23 cellular contexts compared by ENCODE assay signal in the genomic region with DNA sequence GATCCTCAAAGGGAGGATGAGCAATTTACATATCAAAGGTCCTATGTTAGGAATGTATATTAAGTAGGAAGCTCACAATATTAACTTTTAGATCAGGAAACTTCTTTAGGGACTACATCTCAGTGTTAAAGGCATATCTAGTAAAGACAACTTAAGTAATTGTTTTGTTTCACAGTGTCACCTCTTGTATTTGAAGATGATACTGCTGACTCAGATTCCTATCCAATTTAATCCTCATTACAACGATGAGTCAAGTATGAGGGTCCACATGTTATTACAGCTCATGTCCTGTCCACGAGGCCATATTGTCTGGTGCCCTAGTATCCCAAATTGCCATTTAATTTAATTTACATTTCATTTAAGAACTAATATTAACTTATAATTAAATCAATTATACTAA.
DNase-seq lines count a peak whose midpoint lies in the region; ATAC-seq, FAIRE-seq and TF ChIP-seq lines count a peak whose summit lies in the region.
"Had no signal": no experiment of that assay in that cellular context is flagged by ENCODE, and none has a peak within 500 bp of the region (broad histone marks: within the 10 kb centered on the region; RNA-seq: fewer than 3 reads in every experiment).

No MANE protein-coding gene starts in this region.

- H3K9me3 Mint-ChIP-seq in GM23338: no peaks in the 10 kb centered on the region
- peaks cover 8% of the 10 kb centered on the region; the same call in 1 of the 2 replicates for H3K9me3 Mint-ChIP-seq in WTC11
- peaks cover 8 to 9% of the 10 kb centered on the region in 2 donors for H3K9me3 Mint-ChIP-seq in effector memory CD8-positive, alpha-beta T cell
- H3K9me3 Mint-ChIP-seq in activated CD4-positive, alpha-beta memory T cell treated with anti-CD3 and anti-CD28 coated beads for 36 hours: peaks cover 18% of the 10 kb centered on the region

- H3K4me3 ChIP-seq in HepG2 (replicated peaks in 1 of 3; ENCODE audit: insufficient read depth in 1 of 3, low read depth in 2 of 3, low read length in 3 of 3) (no peak overlapping the region), right lobe of liver (no peak overlapping the region), GM23338 (no peak overlapping the region)
- H3K4me3 ChIP-seq: BLaER1 treated with 17β-estradiol and CSF1 and Interleukin-3, amounts not matched to agents 10 nM and 100 nM had no signal

- H3K27ac ChIP-seq in HepG2 (ENCODE audit: extremely low read length, insufficient read depth, low read length): no peak overlapping the region
- no peak overlapping the region for H3K27ac ChIP-seq in right lobe of liver
- no peak overlapping the region for H3K27ac ChIP-seq in GM23338 (ENCODE audit: low read depth)
- H3K27ac ChIP-seq: BLaER1 treated with 17β-estradiol and CSF1 and Interleukin-3, amounts not matched to agents 10 nM and 100 nM; C4-2B had no signal

- H3K79me2 ChIP-seq in HepG2 (ENCODE audit: insufficient read depth, low read length) (no peaks in the 10 kb centered on the region), GM23338 (replicated peaks; ENCODE audit: insufficient read depth) (no peaks in the 10 kb centered on the region)

- no peak overlapping the region for H3K9ac ChIP-seq in HepG2 (ENCODE audit: insufficient read depth, low read depth, low read length)
- H3K9ac ChIP-seq: BLaER1 treated with 17β-estradiol and CSF1 and Interleukin-3, amounts not matched to agents 10 nM and 100 nM had no signal

- H3K4me2 ChIP-seq in HepG2 (ENCODE audit: low read depth, low read length) (no peak overlapping the region), GM23338 (peak overlapping the region; percentile 49; the same call in 1 of the 2 replicates)
- H3K4me2 ChIP-seq: BLaER1 treated with 17β-estradiol and CSF1 and Interleukin-3, amounts not matched to agents 10 nM and 100 nM had no signal

- no peaks in the 10 kb centered on the region for H3K9me2 ChIP-seq in GM23338 (ENCODE audit: insufficient read depth)

- BruUV-seq in HepG2 (replicated peaks; lab: Mats Ljungman, UMichigan): no TSS peak

- H4K20me1 ChIP-seq in HepG2 (ENCODE audit: insufficient read depth, low read length) (no peaks in the 10 kb centered on the region), GM23338 (replicated peaks; ENCODE audit: insufficient read depth) (no peaks in the 10 kb centered on the region)
- H4K20me1 ChIP-seq: BLaER1 treated with 17β-estradiol and CSF1 and Interleukin-3, amounts not matched to agents 10 nM and 100 nM had no signal

- in situ Hi-C loops in HepG2 (cut with HindIII; ENCODE audit: extremely low pct_ligation_motif_present, low pct_unique_long_range_greater_than_20kb): no loop called here

- TF ChIP-seq CTCF in HepG2 (CRISPR knock-in tag; IDR thresholded peaks at IDR 0.05) (no peak), right lobe of liver (IDR thresholded peaks at IDR 0.05) (no peak), GM23338 (conservative IDR thresholded peaks at IDR 0.05; ENCODE audit: low read depth in 2 of 2) (no peak), WTC11 (IDR thresholded peaks at IDR 0.05) (no peak)

- intact Hi-C loops in HepG2 (cut with micrococcal nuclease; ENCODE audit: unreplicated experiment): no loop called here
- intact Hi-C loops in right lobe of liver (cut with DNase I): no loop called here
- intact Hi-C loops in activated CD4-positive, alpha-beta memory T cell treated with anti-CD3 and anti-CD28 coated beads for 36 hours (cut with micrococcal nuclease): no loop called here

- FAIRE-seq in HepG2 (lab: Jason Lieb, UNC): no peak
- FAIRE-seq: A204.1, D721Med, G401.6, GM12891, GM19239 had no signal

- H2AFZ ChIP-seq in HepG2 (ENCODE audit: low read length): no peak overlapping the region
- H2AFZ ChIP-seq in GM23338: no peak overlapping the region

- no peak for TF ChIP-seq POLR2A in HepG2 (IDR thresholded peaks at IDR 0.05; ENCODE audit: insufficient read depth in 1 of 2, low read depth in 2 of 2, low read length in 2 of 2)
- no peak for TF ChIP-seq POLR2A in right lobe of liver (IDR thresholded peaks at IDR 0.05)

- H3K4me1 ChIP-seq in HepG2 (ENCODE audit: insufficient read depth, low read length) (no peaks in the 10 kb centered on the region), right lobe of liver (no peaks in the 10 kb centered on the region), GM23338 (ENCODE audit: insufficient read depth) (peaks cover 7% of the 10 kb centered on the region)
- H3K4me1 ChIP-seq: BLaER1 treated with 17β-estradiol and CSF1 and Interleukin-3, amounts not matched to agents 10 nM and 100 nM; Caco-2 had no signal

- TF ChIP-seq EP300 in HepG2 (IDR thresholded peaks at IDR 0.05; ENCODE audit: low read depth in 2 of 2, low read length in 2 of 2) (no peak), HepG2 (CRISPR knock-in tag; IDR thresholded peaks at IDR 0.05; ENCODE audit: borderline replicate concordance) (no peak)

- no peaks in the 10 kb centered on the region for H3F3A ChIP-seq in GM23338 (replicated peaks; ENCODE audit: low read depth)

- POLR2A ChIA-PET in HepG2 (lab: Yijun Ruan, JAX): no interaction called here
- POLR2A ChIA-PET in WTC11 (lab: Charles Lee): no interaction called here
- POLR2A ChIA-PET in activated CD4-positive, alpha-beta memory T cell treated with anti-CD3 and anti-CD28 coated beads for 36 hours (lab: Charles Lee): no interaction called here

- H3K4me3 Mint-ChIP-seq in GM23338: no peak overlapping the region
- H3K4me3 Mint-ChIP-seq in WTC11: no peak overlapping the region
- H3K4me3 Mint-ChIP-seq in effector memory CD8-positive, alpha-beta T cell: no peak overlapping the region
- H3K4me3 Mint-ChIP-seq in activated CD4-positive, alpha-beta memory T cell treated with anti-CD3 and anti-CD28 coated beads for 36 hours: no peak overlapping the region
- H3K4me3 Mint-ChIP-seq: B cell; CD4-positive, alpha-beta T cell; CD8-positive, alpha-beta T cell had no signal

- 2% methylated on average over 2 of the region's 2 CpGs for WGBS in HepG2 (ENCODE audit: low lambda C conversion rate)
- WGBS in right lobe of liver (ENCODE audit: insufficient coverage, low coverage, low lambda C conversion rate, missing lambda C conversion rate): 48% methylated on average over 2 of the region's 2 CpGs

- H3K4me1 Mint-ChIP-seq in GM23338: peaks cover 7% of the 10 kb centered on the region; the same call in 2 of the 3 replicates
- peaks cover 20% of the 10 kb centered on the region for H3K4me1 Mint-ChIP-seq in WTC11
- no peaks in the 10 kb centered on the region for H3K4me1 Mint-ChIP-seq in effector memory CD8-positive, alpha-beta T cell (ENCODE audit: low read depth in 2 of 2)
- no peaks in the 10 kb centered on the region for H3K4me1 Mint-ChIP-seq in activated CD4-positive, alpha-beta memory T cell treated with anti-CD3 and anti-CD28 coated beads for 36 hours (ENCODE audit: low read depth)
- H3K4me1 Mint-ChIP-seq: B cell had no signal

- TF ChIP-seq RAD21 in HepG2 (CRISPR knock-in tag; IDR thresholded peaks at IDR 0.05): no peak

- H3K27me3 ChIP-seq in HepG2 (ENCODE audit: control insufficient read depth in 1 of 2, insufficient read depth in 2 of 2, low read length in 2 of 2): no peaks in the 10 kb centered on the region
- H3K27me3 ChIP-seq in right lobe of liver: no peaks in the 10 kb centered on the region
- no peaks in the 10 kb centered on the region for H3K27me3 ChIP-seq in GM23338 (ENCODE audit: insufficient read depth)
- H3K27me3 ChIP-seq: BLaER1 treated with 17β-estradiol and CSF1 and Interleukin-3, amounts not matched to agents 10 nM and 100 nM had no signal

- H3K9me3 ChIP-seq in HepG2 (ENCODE audit: low read length): peaks cover 63% of the 10 kb centered on the region
- no peaks in the 10 kb centered on the region for H3K9me3 ChIP-seq in right lobe of liver
- H3K9me3 ChIP-seq: BLaER1 treated with 17β-estradiol and CSF1 and Interleukin-3, amounts not matched to agents 10 nM and 100 nM; Caco-2 had no signal

- DNase-seq in HepG2 (ENCODE audit: low spot score) (no peak), right lobe of liver (no peak), GM23338 (ENCODE audit: low spot score) (no peak), WTC11 (ENCODE audit: low spot score) (no peak)
- DNase-seq in effector memory CD8-positive, alpha-beta T cell: no peak
- no peak for DNase-seq in activated CD4-positive, alpha-beta memory T cell treated with anti-CD3 and anti-CD28 coated beads for 36 hours
- DNase-seq: 8988T; AML-193; Caco-2; Calu3; CD4-positive, alpha-beta T cell; CD8-positive, alpha-beta T cell; DMS79 treated with DMSO at 0.1 percent for 48 hours; GF-D8 had no signal

- H3K36me3 Mint-ChIP-seq in GM23338 (ENCODE audit: low read depth) (no peaks in the 10 kb centered on the region), WTC11 (no peaks in the 10 kb centered on the region)
- no peaks in the 10 kb centered on the region for H3K36me3 Mint-ChIP-seq in effector memory CD8-positive, alpha-beta T cell (ENCODE audit: insufficient read depth)
- no peaks in the 10 kb centered on the region for H3K36me3 Mint-ChIP-seq in activated CD4-positive, alpha-beta memory T cell treated with anti-CD3 and anti-CD28 coated beads for 36 hours
- H3K36me3 Mint-ChIP-seq: CD8-positive, alpha-beta T cell had no signal

- H3K36me3 ChIP-seq in HepG2 (replicated peaks in 1 of 2; ENCODE audit: control insufficient read depth in 1 of 2, insufficient read depth in 2 of 2, low read length in 2 of 2): no peaks in the 10 kb centered on the region
- H3K36me3 ChIP-seq in right lobe of liver: no peaks in the 10 kb centered on the region
- no peaks in the 10 kb centered on the region for H3K36me3 ChIP-seq in GM23338 (ENCODE audit: insufficient read depth)
- H3K36me3 ChIP-seq: BLaER1 treated with 17β-estradiol and CSF1 and Interleukin-3, amounts not matched to agents 10 nM and 100 nM had no signal

- no peak for ATAC-seq in HepG2
- no peak for ATAC-seq in right lobe of liver
- ATAC-seq in GM23338: no peak
- no peak for ATAC-seq in WTC11
- no peak for ATAC-seq in GM21515 (IDR thresholded peaks at IDR 0.05; ENCODE audit: unreplicated experiment)
- ATAC-seq in effector memory CD8-positive, alpha-beta T cell (replicated peaks): no peak
- ATAC-seq: CD8-positive, alpha-beta T cell had no signal

- H3K27ac Mint-ChIP-seq in GM23338 (no peak overlapping the region), WTC11 (peak overlapping the region; percentile 32; the same call in 1 of the 2 replicates)
- H3K27ac Mint-ChIP-seq in effector memory CD8-positive, alpha-beta T cell: no peak overlapping the region
- no peak overlapping the region for H3K27ac Mint-ChIP-seq in activated CD4-positive, alpha-beta memory T cell treated with anti-CD3 and anti-CD28 coated beads for 36 hours
- H3K27ac Mint-ChIP-seq: B cell; CD4-positive, alpha-beta T cell; CD8-positive, alpha-beta T cell had no signal

- CTCF ChIA-PET in HepG2 (lab: Yijun Ruan, JAX; ENCODE audit: low intra/inter-chr PET ratio, low total read pairs) (no interaction called here), WTC11 (lab: Charles Lee) (no interaction called here)
- CTCF ChIA-PET in activated CD4-positive, alpha-beta memory T cell treated with anti-CD3 and anti-CD28 coated beads for 36 hours (lab: Charles Lee): no interaction called here

- H3K27me3 Mint-ChIP-seq in GM23338 (ENCODE audit: insufficient read depth, low read depth, poor library complexity) (peaks cover 2% of the 10 kb centered on the region), WTC11 (ENCODE audit: low read depth) (no peaks in the 10 kb centered on the region)
- no peaks in the 10 kb centered on the region for H3K27me3 Mint-ChIP-seq in effector memory CD8-positive, alpha-beta T cell
- H3K27me3 Mint-ChIP-seq in activated CD4-positive, alpha-beta memory T cell treated with anti-CD3 and anti-CD28 coated beads for 36 hours: no peaks in the 10 kb centered on the region
- H3K27me3 Mint-ChIP-seq: B cell; CD4-positive, alpha-beta T cell had no signal
